In the genomic region with DNA sequence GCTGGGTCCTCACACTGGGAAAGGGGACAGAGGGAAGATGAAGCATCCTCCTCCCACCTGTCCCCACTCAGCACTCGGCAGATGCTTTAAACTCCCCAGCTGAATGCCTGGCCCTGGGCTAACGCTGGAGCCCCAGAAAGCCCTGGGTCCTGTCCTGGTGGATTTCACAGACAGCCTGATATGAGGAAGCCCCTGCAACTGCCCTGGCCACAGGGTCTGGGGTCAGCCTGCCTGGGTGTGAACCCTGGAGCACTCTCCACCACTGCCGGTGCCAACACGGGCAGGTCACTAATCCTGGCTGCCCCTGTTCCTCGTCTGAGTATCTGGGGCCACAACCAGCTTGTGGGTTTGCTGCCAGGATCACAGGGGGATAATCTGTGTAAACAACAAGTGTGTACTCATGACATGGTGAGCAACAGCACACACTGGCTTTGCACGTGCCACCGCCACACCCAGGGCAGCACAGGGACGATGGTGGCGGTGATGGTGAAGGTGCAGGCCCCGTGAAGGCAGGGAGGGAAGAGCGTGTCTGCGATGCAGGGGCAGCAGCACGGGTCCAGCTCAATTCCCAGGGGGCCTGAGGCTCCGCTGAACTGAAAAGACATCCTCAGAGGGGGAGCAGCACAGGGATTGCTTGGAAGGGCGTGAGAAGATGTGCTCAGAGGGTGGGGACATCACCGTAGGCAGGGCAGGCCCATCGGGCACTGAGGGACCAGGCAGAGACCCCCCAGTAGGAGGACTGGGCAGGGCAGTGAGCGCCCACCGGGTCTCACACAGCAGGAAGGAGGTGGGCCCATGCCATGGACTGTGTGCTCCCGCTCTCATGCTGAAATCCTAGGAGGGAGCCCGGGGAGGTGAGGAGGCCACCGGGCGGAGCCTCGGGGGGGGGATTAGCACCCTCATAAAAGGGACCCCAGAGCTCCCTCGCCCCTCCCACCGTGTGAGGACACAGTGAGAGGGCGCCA, we compare ENCODE assay signal across 26 cellular contexts.
DNase-seq lines count a peak whose midpoint lies in the region; FAIRE-seq and TF ChIP-seq lines count a peak whose summit lies in the region.
"Had no signal": no experiment of that assay in that cellular context is flagged by ENCODE, and none has a peak within 500 bp of the region (broad histone marks: within the 10 kb centered on the region; RNA-seq: fewer than 3 reads in every experiment).

No MANE protein-coding gene starts in this region.

- no peaks in the 10 kb centered on the region for H3K36me3 Mint-ChIP-seq in brain
- no peaks in the 10 kb centered on the region for H3K36me3 Mint-ChIP-seq in nephron progenitor cell (ENCODE audit: low read depth)
- peaks cover 5% of the 10 kb centered on the region for H3K36me3 Mint-ChIP-seq in MCF 10A (ENCODE audit: insufficient read depth, unreplicated experiment)
- H3K36me3 Mint-ChIP-seq: CD4-positive, CD25-positive, alpha-beta regulatory T cell had no signal

- DNase-seq in HTR-8/SVneo (ENCODE audit: insufficient read length, low spot score), result no peak
- no peak for DNase-seq in nephron progenitor cell
- DNase-seq in MCF 10A (ENCODE audit: unreplicated experiment), result no peak
- DNase-seq in NCI-H510A treated with DMSO at 0.1 percent for 48 hours (lab: John Stamatoyannopoulos, UW), result no peak
- DNase-seq in ovary, result no peak
- DNase-seq in stimulated activated CD4-positive, alpha-beta T cell treated with anti-CD3 and anti-CD28 coated beads, Interleukin-4, amount 100 ng/mL, for 1 hour, result no peak
- DNase-seq: activated CD4-positive, alpha-beta T cell treated with anti-CD3 and anti-CD28 coated beads for 1 hour; activated CD8-positive, alpha-beta memory T cell treated with anti-CD3 and anti-CD28 coated beads for 24 hours; activated naive CD4-positive, alpha-beta T cell treated with anti-CD3 and anti-CD28 coated beads for 36 hours; activated T-cell treated with anti-CD3 and anti-CD28 coated beads, Interleukin-2, amount 50 U/mL, for 4 hours; caudate nucleus; CD4-positive, CD25-positive, alpha-beta regulatory T cell; dermis blood vessel endothelial cell; GDM1; head of caudate nucleus; Karpas-422; left cardiac atrium; naive thymus-derived CD4-positive, alpha-beta T cell; NCI-H446; RPMI8226; T1000; testis had no signal

- no peak for TF ChIP-seq EP300 in ovary (IDR thresholded peaks at IDR 0.05)

- CTCF ChIA-PET in MCF 10A (lab: Yijun Ruan, JAX), result no interaction called here

- peaks cover 42% of the 10 kb centered on the region for H3K4me1 Mint-ChIP-seq in brain
- H3K4me1 Mint-ChIP-seq in nephron progenitor cell, result peaks cover 8% of the 10 kb centered on the region
- H3K4me1 Mint-ChIP-seq in MCF 10A (ENCODE audit: insufficient read depth, unreplicated experiment), result no peaks in the 10 kb centered on the region

- POLR2A ChIA-PET in MCF 10A (lab: Yijun Ruan, JAX), result no interaction called here

- TF ChIP-seq CTCF in C4-2B (conservative IDR thresholded peaks at IDR 0.05) (no peak), brain (conservative IDR thresholded peaks at IDR 0.05) (no peak), nephron progenitor cell (IDR thresholded peaks at IDR 0.05) (no peak), MCF 10A (IDR thresholded peaks at IDR 0.05; ENCODE audit: unreplicated experiment) (no peak), ovary (IDR thresholded peaks at IDR 0.05) (no peak)

- no TSS peak for BruUV-seq in MCF 10A (replicated peaks; lab: Mats Ljungman, UMichigan)

- FAIRE-seq in HTR-8/SVneo (lab: Jason Lieb, UNC), result peak; percentile 66

- H3K9me3 Mint-ChIP-seq in brain (no peaks in the 10 kb centered on the region), nephron progenitor cell (no peaks in the 10 kb centered on the region), MCF 10A (ENCODE audit: unreplicated experiment) (no peaks in the 10 kb centered on the region)
- H3K9me3 Mint-ChIP-seq: activated naive CD4-positive, alpha-beta T cell treated with anti-CD3 and anti-CD28 coated beads for 36 hours; activated T-cell treated with anti-CD3 and anti-CD28 coated beads, Interleukin-2, amount 50 U/mL, for 4 hours; CD4-positive, CD25-positive, alpha-beta regulatory T cell; memory B cell; naive thymus-derived CD4-positive, alpha-beta T cell had no signal

- H3K27me3 ChIP-seq in ovary, result no peaks in the 10 kb centered on the region
- H3K27me3 ChIP-seq: testis had no signal

- no peak overlapping the region for H3K4me3 Mint-ChIP-seq in brain
- no peak overlapping the region for H3K4me3 Mint-ChIP-seq in nephron progenitor cell
- no peak overlapping the region for H3K4me3 Mint-ChIP-seq in MCF 10A (ENCODE audit: unreplicated experiment)
- H3K4me3 Mint-ChIP-seq: activated naive CD4-positive, alpha-beta T cell treated with anti-CD3 and anti-CD28 coated beads for 36 hours; activated T-cell treated with anti-CD3 and anti-CD28 coated beads, Interleukin-2, amount 50 U/mL, for 4 hours; memory B cell; naive thymus-derived CD4-positive, alpha-beta T cell had no signal

- no peak for TF ChIP-seq POLR2A in ovary (IDR thresholded peaks at IDR 0.05)

- H3K36me3 ChIP-seq in ovary, result no peaks in the 10 kb centered on the region
- H3K36me3 ChIP-seq: HAP-1 had no signal

- intact Hi-C loops in MCF 10A (cut with micrococcal nuclease) (no loop called here), ovary (cut with DNase I) (no loop called here)

- no peak overlapping the region for H3K4me3 ChIP-seq in ovary
- H3K4me3 ChIP-seq: HAP-1, testis had no signal

- peaks cover 11% of the 10 kb centered on the region for H3K4me1 ChIP-seq in ovary (ENCODE audit: insufficient read depth)
- H3K4me1 ChIP-seq: HAP-1 had no signal

- peak overlapping the region; percentile 28 to 75 (median 54) for H3K27ac Mint-ChIP-seq in brain
- H3K27ac Mint-ChIP-seq in nephron progenitor cell, result peak overlapping the region; percentile 70
- no peak overlapping the region for H3K27ac Mint-ChIP-seq in MCF 10A (ENCODE audit: low read depth, unreplicated experiment)
- H3K27ac Mint-ChIP-seq: activated naive CD4-positive, alpha-beta T cell treated with anti-CD3 and anti-CD28 coated beads for 36 hours; memory B cell had no signal

- WGBS in ovary, 3 donors, result 81 to 84% (median 84%) methylated on average over 27 of the region's 27 CpGs

- H3K27me3 Mint-ChIP-seq in brain, result no peaks in the 10 kb centered on the region
- peaks cover 3% of the 10 kb centered on the region for H3K27me3 Mint-ChIP-seq in nephron progenitor cell (ENCODE audit: low read depth, poor library complexity)
- H3K27me3 Mint-ChIP-seq in MCF 10A (ENCODE audit: insufficient read depth, unreplicated experiment), result no peaks in the 10 kb centered on the region
- H3K27me3 Mint-ChIP-seq: CD4-positive, CD25-positive, alpha-beta regulatory T cell; memory B cell; naive thymus-derived CD4-positive, alpha-beta T cell had no signal

- H3K27ac ChIP-seq in C4-2B, result peak overlapping the region; percentile 18
- no peak overlapping the region for H3K27ac ChIP-seq in ovary
- H3K27ac ChIP-seq: testis had no signal

- H3K9me3 ChIP-seq in ovary, result no peaks in the 10 kb centered on the region
- H3K9me3 ChIP-seq: HAP-1, testis had no signal
